ENCODE assay signal across 8 cellular contexts in genomic region chr3:172289583-172289982, GRCh38.
A peak's percentile ranks its signal among the peaks of the same experiment; 100 is the strongest.
DNase-seq lines count a peak whose midpoint lies in the region; ATAC-seq and TF ChIP-seq lines count a peak whose summit lies in the region.

No MANE protein-coding gene starts in this region.

- H2BK120ac ChIP-seq in mesendoderm (ENCODE audit: low read depth, low read length): no peak overlapping the region

- TF ChIP-seq CTCF in GM06990 (IDR thresholded peaks at IDR 0.05; ENCODE audit: insufficient read depth, low read length, poor library complexity, severe bottlenecking): peak; percentile 38
- peak in 4 of 7 experiments; percentile 13 to 29 (median 22) for TF ChIP-seq CTCF in body of pancreas (IDR thresholded peaks at IDR 0.05)
- TF ChIP-seq CTCF in lower leg skin (IDR thresholded peaks at IDR 0.05): no peak

- no peak overlapping the region for H2BK5ac ChIP-seq in mesendoderm (ENCODE audit: low read length)

- H2BK15ac ChIP-seq in mesendoderm (replicated peaks; ENCODE audit: low read depth): no peak overlapping the region

- H4K5ac ChIP-seq in mesendoderm (ENCODE audit: low read length): no peak overlapping the region

- H3K27me3 ChIP-seq in GM06990 (replicated peaks; ENCODE audit: control insufficient read depth, insufficient read depth, low read length) (no peaks in the 10 kb centered on the region), body of pancreas (no peaks in the 10 kb centered on the region), mesendoderm (ENCODE audit: insufficient read depth, low read length, poor library complexity) (no peaks in the 10 kb centered on the region)

- ATAC-seq in HG02678 (IDR thresholded peaks at IDR 0.05; ENCODE audit: unreplicated experiment): peak; percentile 92
- no peak for ATAC-seq in body of pancreas

- intact Hi-C loops in body of pancreas (cut with DNase I): no loop called here
- intact Hi-C loops in lower leg skin (cut with DNase I; ENCODE audit: low total_unique reads): no loop called here

- H3K79me1 ChIP-seq in mesendoderm (ENCODE audit: low read length): peaks cover 10% of the 10 kb centered on the region

- no peak overlapping the region for H3K23ac ChIP-seq in mesendoderm (ENCODE audit: low read length)

- no peak for TF ChIP-seq POLR2A in body of pancreas (IDR thresholded peaks at IDR 0.05)
- no peak for TF ChIP-seq POLR2A in lower leg skin (IDR thresholded peaks at IDR 0.05)

- no peak overlapping the region for H2AK5ac ChIP-seq in mesendoderm (ENCODE audit: low read length)

- no peak overlapping the region for H3K9ac ChIP-seq in mesendoderm (ENCODE audit: low read length)

- no peak overlapping the region for H4K8ac ChIP-seq in mesendoderm (ENCODE audit: low read depth, low read length)

- H3K27ac ChIP-seq in body of pancreas (peak overlapping the region in 2 of 4 donors; percentile 9 to 21), mesendoderm (ENCODE audit: low read depth, low read length) (no peak overlapping the region)

- no peak overlapping the region for H3K4me2 ChIP-seq in mesendoderm (ENCODE audit: low read length)

- H3K4me1 ChIP-seq in body of pancreas (peaks cover 17% of the 10 kb centered on the region), mesendoderm (ENCODE audit: control insufficient read depth, low read depth, low read length) (no peaks in the 10 kb centered on the region)

- no peak overlapping the region for H3K56ac ChIP-seq in mesendoderm (ENCODE audit: low read length)

- no peak overlapping the region for H3K18ac ChIP-seq in mesendoderm (ENCODE audit: low read length)

- H3K4me3 ChIP-seq in GM06990 (replicated peaks; ENCODE audit: low read depth, low read length) (no peak overlapping the region), body of pancreas (no peak overlapping the region), mesendoderm (ENCODE audit: low read length) (no peak overlapping the region), lower leg skin (ENCODE audit: low read depth, poor library complexity, severe bottlenecking) (no peak overlapping the region)

- H3K36me3 ChIP-seq in GM06990 (ENCODE audit: control insufficient read depth, insufficient read depth, low read length) (peaks cover 1% of the 10 kb centered on the region; the same call in 1 of the 2 replicates), body of pancreas (replicated peaks in 1 of 2; ENCODE audit: insufficient read depth in 1 of 2, low read depth in 2 of 2) (peaks cover 0 to 14% of the 10 kb centered on the region in 2 donors), mesendoderm (ENCODE audit: control insufficient read depth, insufficient read depth, low read length) (peaks cover 2% of the 10 kb centered on the region)

- no peaks in the 10 kb centered on the region for H3K79me2 ChIP-seq in mesendoderm (ENCODE audit: control insufficient read depth, insufficient read depth, low read length)

- DNase-seq in GM06990 (ENCODE audit: extremely low read depth, insufficient read length) (peak; percentile 1), body of pancreas (peak in 3 of 4 donors; percentile 23 to 38 (median 27)), mesendoderm (peak; percentile 57), lower leg skin (ENCODE audit: low spot score in 2 of 2) (no peak), AG08395 (ENCODE audit: low spot score) (no peak), mesenteric fat pad (ENCODE audit: low spot score) (no peak), ureter (ENCODE audit: low spot score) (no peak)

- no peaks in the 10 kb centered on the region for H3K9me3 ChIP-seq in body of pancreas

- 58 to 90% methylated on average over 2 to 6 of the region's 6 CpGs for WGBS in body of pancreas, 2 donors
- WGBS in mesendoderm (ENCODE audit: extremely low coverage, insufficient coverage, low lambda C conversion rate): no CpG with 5 or more reads among the region's 6 CpGs
- WGBS in lower leg skin, 2 donors: 71 to 97% methylated on average over 6 of the region's 6 CpGs

- no peak overlapping the region for H3K4ac ChIP-seq in mesendoderm (ENCODE audit: low read depth, low read length)

Comparison
In these comparisons a context has a peak if more than half of its experiments do, and no peak if none do; other contexts are left out.
1. DNase-seq: peak in GM06990 (single experiment), body of pancreas (3 of 4) and mesendoderm (single experiment); none in lower leg skin (0 of 2), AG08395 (single experiment), mesenteric fat pad (single experiment) and ureter (single experiment).
2. CTCF ChIP-seq: peak in GM06990 (single experiment) and body of pancreas (4 of 7); none in lower leg skin (0 of 3).